30 cellular contexts compared by ENCODE assay signal in genomic region chr11:3685923-3686322, GRCh38. TPM values are rescaled to one million over a fixed set of nuclear protein-coding genes. Genes with fewer than 3 reads are reported as not detected.
A peak's percentile ranks its signal among the peaks of the same experiment; 100 is the strongest.
DNase-seq lines count a peak whose midpoint lies in the region; ATAC-seq and TF ChIP-seq lines count a peak whose summit lies in the region.
"Had no signal": no experiment of that assay in that cellular context is flagged by ENCODE, and none has a peak within 500 bp of the region (broad histone marks: within the 10 kb centered on the region; RNA-seq: fewer than 3 reads in every experiment).

No MANE protein-coding gene starts in this region.

- peaks cover 55% of the 10 kb centered on the region for H3K36me3 Mint-ChIP-seq in activated CD4-positive, alpha-beta memory T cell treated with anti-CD3 and anti-CD28 coated beads for 36 hours
- peaks cover 65% of the 10 kb centered on the region for H3K36me3 Mint-ChIP-seq in activated CD4-positive, alpha-beta memory T cell treated with anti-CD3 and anti-CD28 coated beads, Interleukin-2, amount 10 ng/mL, durations not matched to agents 7 days and 5 days (ENCODE audit: low read depth)

- ATAC-seq in Panc1 (0 out of 2 replicates have a peak, but pooled peaks have one; percentile 27), left cardiac atrium (peak; percentile 66 to 68), gastrocnemius medialis (peak; percentile 87 to 90)
- ATAC-seq: activated CD8-positive, alpha-beta memory T cell treated with anti-CD3 and anti-CD28 coated beads, Interleukin-2, amount 10 ng/mL, durations not matched to agents 7 days and 5 days; CD8-positive, alpha-beta T cell; pancreas had no signal

- H3K27me3 ChIP-seq in Panc1 (ENCODE audit: control insufficient read depth, insufficient read depth, low read length) (no peaks in the 10 kb centered on the region), gastrocnemius medialis (no peaks in the 10 kb centered on the region), Peyer's patch (no peaks in the 10 kb centered on the region)
- H3K27me3 ChIP-seq: pancreas, tibial artery had no signal

- no peak for TF ChIP-seq POLR2A in gastrocnemius medialis (IDR thresholded peaks at IDR 0.05)
- no peak for TF ChIP-seq POLR2A in Peyer's patch (IDR thresholded peaks at IDR 0.05)

- H3K27me3 Mint-ChIP-seq in activated CD4-positive, alpha-beta memory T cell treated with anti-CD3 and anti-CD28 coated beads for 36 hours = no peaks in the 10 kb centered on the region
- no peaks in the 10 kb centered on the region for H3K27me3 Mint-ChIP-seq in activated CD4-positive, alpha-beta memory T cell treated with anti-CD3 and anti-CD28 coated beads, Interleukin-2, amount 10 ng/mL, durations not matched to agents 7 days and 5 days
- H3K27me3 Mint-ChIP-seq: activated CD8-positive, alpha-beta memory T cell treated with anti-CD3 and anti-CD28 coated beads, Interleukin-2, amount 10 ng/mL, durations not matched to agents 7 days and 5 days; dendritic cell treated with granulocyte-macrophage colony-stimulating factor and Interleukin-4, amounts not matched to agents 40 ng/mL and 50 ng/mL, for 4 days had no signal

- H3K36me3 ChIP-seq in Panc1 (ENCODE audit: control insufficient read depth, insufficient read depth, low read length) = peaks cover 60% of the 10 kb centered on the region
- H3K36me3 ChIP-seq in gastrocnemius medialis = peaks cover 6 to 75% of the 10 kb centered on the region in 2 donors
- H3K36me3 ChIP-seq in Peyer's patch = peaks cover 0 to 96% (median 0%) of the 10 kb centered on the region in 3 donors

- CTCF ChIA-PET in activated CD4-positive, alpha-beta memory T cell treated with anti-CD3 and anti-CD28 coated beads for 36 hours (lab: Charles Lee) = interaction anchor here (0.7 kb wide), 1 partner anchor 9 kb away, joined by 3 read pairs; no protein-coding TSS in a partner anchor
- CTCF ChIA-PET in activated CD4-positive, alpha-beta memory T cell treated with anti-CD3 and anti-CD28 coated beads, Interleukin-2, amount 10 ng/mL, durations not matched to agents 7 days and 5 days (lab: Charles Lee) = no interaction called here
- CTCF ChIA-PET in Panc1 (lab: Charles Lee) = no interaction called here

- H3K4me1 Mint-ChIP-seq in activated CD4-positive, alpha-beta memory T cell treated with anti-CD3 and anti-CD28 coated beads for 36 hours (ENCODE audit: low read depth) = peaks cover 7% of the 10 kb centered on the region
- H3K4me1 Mint-ChIP-seq in activated CD4-positive, alpha-beta memory T cell treated with anti-CD3 and anti-CD28 coated beads, Interleukin-2, amount 10 ng/mL, durations not matched to agents 7 days and 5 days = peaks cover 6% of the 10 kb centered on the region

- POLR2A ChIA-PET in activated CD4-positive, alpha-beta memory T cell treated with anti-CD3 and anti-CD28 coated beads for 36 hours (lab: Charles Lee) = no interaction called here
- POLR2A ChIA-PET in activated CD4-positive, alpha-beta memory T cell treated with anti-CD3 and anti-CD28 coated beads, Interleukin-2, amount 10 ng/mL, durations not matched to agents 7 days and 5 days (lab: Charles Lee) = no interaction called here
- POLR2A ChIA-PET in Panc1 (lab: Charles Lee) = no interaction called here

- H3K27ac Mint-ChIP-seq in activated CD4-positive, alpha-beta memory T cell treated with anti-CD3 and anti-CD28 coated beads for 36 hours = peak overlapping the region; percentile 6
- no peak overlapping the region for H3K27ac Mint-ChIP-seq in activated CD4-positive, alpha-beta memory T cell treated with anti-CD3 and anti-CD28 coated beads, Interleukin-2, amount 10 ng/mL, durations not matched to agents 7 days and 5 days
- H3K27ac Mint-ChIP-seq: activated CD8-positive, alpha-beta memory T cell treated with anti-CD3 and anti-CD28 coated beads, Interleukin-2, amount 10 ng/mL, durations not matched to agents 7 days and 5 days; activated naive CD4-positive, alpha-beta T cell treated with anti-CD3 and anti-CD28 coated beads for 36 hours; activated T-cell treated with anti-CD3 and anti-CD28 coated beads, Interleukin-2, amount 50 U/mL, for 72 hours; CD8-positive, alpha-beta T cell; dendritic cell treated with granulocyte-macrophage colony-stimulating factor and Interleukin-4, amounts not matched to agents 40 ng/mL and 50 ng/mL, for 4 days; HFFc6; T-helper 1 cell treated with Interleukin-12 subunit alpha and Interleukin-12 subunit beta and Interleukin-4 antibody, amounts not matched to agents 30 μg/mL and 1 μg/mL, for 36 hours had no signal

- H3K4me1 ChIP-seq in Panc1 (ENCODE audit: control insufficient read depth, insufficient read depth, low read length) (no peaks in the 10 kb centered on the region), gastrocnemius medialis (peaks cover 19 to 24% of the 10 kb centered on the region in 2 donors), Peyer's patch (no peaks in the 10 kb centered on the region)
- H3K4me1 ChIP-seq: tibial artery had no signal

- H3K27ac ChIP-seq in Panc1 (ENCODE audit: low read length) (no peak overlapping the region), gastrocnemius medialis (peak overlapping the region; percentile 70 to 85 (median 70)), Peyer's patch (no peak overlapping the region)
- H3K27ac ChIP-seq: pancreas, tibial artery had no signal

- TF ChIP-seq CTCF in Panc1 (IDR thresholded peaks at IDR 0.05) (no peak), gastrocnemius medialis (IDR thresholded peaks at IDR 0.05 in 4 of 5, conservative IDR thresholded peaks at IDR 0.05 in 1 of 5) (no peak), Peyer's patch (IDR thresholded peaks at IDR 0.05) (no peak)

- BruUV-seq in Panc1 (replicated peaks; lab: Mats Ljungman, UMichigan) = no TSS peak

- H3K9me3 ChIP-seq in Panc1 (ENCODE audit: control insufficient read depth, insufficient read depth, low read depth, low read length) = no peaks in the 10 kb centered on the region
- H3K9me3 ChIP-seq in gastrocnemius medialis = no peaks in the 10 kb centered on the region
- H3K9me3 ChIP-seq in Peyer's patch = no peaks in the 10 kb centered on the region
- H3K9me3 ChIP-seq: pancreas, SK-N-SH, tibial artery had no signal

- DNase-seq in activated CD4-positive, alpha-beta memory T cell treated with anti-CD3 and anti-CD28 coated beads for 36 hours = no peak
- DNase-seq in activated CD4-positive, alpha-beta memory T cell treated with anti-CD3 and anti-CD28 coated beads, Interleukin-2, amount 10 ng/mL, durations not matched to agents 7 days and 5 days = no peak
- DNase-seq in Panc1 (ENCODE audit: low read depth, low spot score) (no peak), left cardiac atrium (no peak), gastrocnemius medialis (peak; percentile 65), nucleus accumbens (lab: John Stamatoyannopoulos, UW) (no peak), Peyer's patch (no peak), NCI-H2081 treated with DMSO at 0.1 percent for 48 hours (lab: John Stamatoyannopoulos, UW) (no peak)
- DNase-seq: activated CD4-positive, alpha-beta T cell treated with anti-CD3 and anti-CD28 coated beads, Interleukin-2, amount 50 U/mL, for 1 hour; activated CD4-positive, CD25-positive, alpha-beta regulatory T cell; activated CD8-positive, alpha-beta memory T cell treated with anti-CD3 and anti-CD28 coated beads, Interleukin-2, amount 10 ng/mL, durations not matched to agents 7 days and 5 days; activated naive CD4-positive, alpha-beta T cell treated with anti-CD3 and anti-CD28 coated beads for 36 hours; activated T-cell treated with anti-CD3 and anti-CD28 coated beads, Interleukin-2, amount 50 U/mL, for 72 hours; CD8-positive, alpha-beta T cell; HFFc6; NCI-H1105 treated with DMSO at 0.1 percent for 48 hours; NCI-H1930; NCI-H774; pancreas; SK-N-SH; stimulated activated CD4-positive, alpha-beta T cell treated with anti-CD3 and anti-CD28 coated beads, Interleukin-2, amount 100 ng/mL, for 24 hours; tibial artery had no signal

- H3K9me3 Mint-ChIP-seq in activated CD4-positive, alpha-beta memory T cell treated with anti-CD3 and anti-CD28 coated beads for 36 hours = no peaks in the 10 kb centered on the region
- H3K9me3 Mint-ChIP-seq in activated CD4-positive, alpha-beta memory T cell treated with anti-CD3 and anti-CD28 coated beads, Interleukin-2, amount 10 ng/mL, durations not matched to agents 7 days and 5 days = no peaks in the 10 kb centered on the region
- H3K9me3 Mint-ChIP-seq: activated naive CD4-positive, alpha-beta T cell treated with anti-CD3 and anti-CD28 coated beads for 36 hours; activated T-cell treated with anti-CD3 and anti-CD28 coated beads, Interleukin-2, amount 50 U/mL, for 72 hours; CD8-positive, alpha-beta T cell; dendritic cell treated with granulocyte-macrophage colony-stimulating factor and Interleukin-4, amounts not matched to agents 40 ng/mL and 50 ng/mL, for 4 days; HFFc6; T-helper 1 cell treated with Interleukin-12 subunit alpha and Interleukin-12 subunit beta and Interleukin-4 antibody, amounts not matched to agents 30 μg/mL and 1 μg/mL, for 36 hours had no signal

- in situ Hi-C loops in Panc1 (cut with HindIII; ENCODE audit: low pct_unique_long_range_greater_than_20kb, low sequenced_read_pairs) = loop anchor here (10.0 kb wide), 1 partner anchor 419 kb away; no protein-coding TSS in a partner anchor
- in situ Hi-C loops in gastrocnemius medialis (cut with MboI; ENCODE audit: low sequenced_read_pairs in 4 of 4) = no loop called here

- intact Hi-C loops in activated CD4-positive, alpha-beta memory T cell treated with anti-CD3 and anti-CD28 coated beads for 36 hours (cut with micrococcal nuclease) = no loop called here
- intact Hi-C loops in Panc1 (cut with micrococcal nuclease; ENCODE audit: unreplicated experiment) (no loop called here), left cardiac atrium (cut with DNase I) (no loop called here), gastrocnemius medialis (cut with DNase I; ENCODE audit: low total_unique reads) (no loop called here)

- H3K4me3 Mint-ChIP-seq in activated CD4-positive, alpha-beta memory T cell treated with anti-CD3 and anti-CD28 coated beads for 36 hours = no peak overlapping the region
- no peak overlapping the region for H3K4me3 Mint-ChIP-seq in activated CD4-positive, alpha-beta memory T cell treated with anti-CD3 and anti-CD28 coated beads, Interleukin-2, amount 10 ng/mL, durations not matched to agents 7 days and 5 days
- H3K4me3 Mint-ChIP-seq: activated CD8-positive, alpha-beta memory T cell treated with anti-CD3 and anti-CD28 coated beads, Interleukin-2, amount 10 ng/mL, durations not matched to agents 7 days and 5 days; activated naive CD4-positive, alpha-beta T cell treated with anti-CD3 and anti-CD28 coated beads for 36 hours; activated T-cell treated with anti-CD3 and anti-CD28 coated beads, Interleukin-2, amount 50 U/mL, for 72 hours; CD8-positive, alpha-beta T cell; dendritic cell treated with granulocyte-macrophage colony-stimulating factor and Interleukin-4, amounts not matched to agents 40 ng/mL and 50 ng/mL, for 4 days; HFFc6; T-helper 1 cell treated with Interleukin-12 subunit alpha and Interleukin-12 subunit beta and Interleukin-4 antibody, amounts not matched to agents 30 μg/mL and 1 μg/mL, for 36 hours had no signal

- H3K4me3 ChIP-seq in Panc1 (ENCODE audit: low read depth in 2 of 2, low read length in 2 of 2) (no peak overlapping the region), gastrocnemius medialis (no peak overlapping the region), Peyer's patch (no peak overlapping the region)
- H3K4me3 ChIP-seq: pancreas, tibial artery had no signal

RNA-seq across cellular contexts. Expression of gene CHRNA10, which starts 14.7 kb away (rescaled TPM):
- total RNA-seq in activated CD4-positive, alpha-beta memory T cell treated with anti-CD3 and anti-CD28 coated beads for 36 hours = 1 to 10 TPM in 1 of 2 experiments, under 1 TPM in 1; 0.57 to 1.0 TPM
- 1 to 10 TPM; 1.5 to 1.6 TPM for total RNA-seq in activated CD4-positive, alpha-beta memory T cell treated with anti-CD3 and anti-CD28 coated beads, Interleukin-2, amount 10 ng/mL, durations not matched to agents 7 days and 5 days
- total RNA-seq in Panc1 (2021; ENCODE audit: unreplicated experiment) (6.8 TPM), left cardiac atrium (under 1 TPM; 0.27 to 0.58 TPM), gastrocnemius medialis (1 to 10 TPM in 1 of 4 donors, under 1 TPM in 1, not detected in 2; 0.24 to 3.3 TPM), Peyer's patch (1 to 10 TPM; 1.9 to 5.4 (median 3.5) TPM)
- 5.3 TPM for polyA plus RNA-seq in Panc1 (2012; ENCODE audit: insufficient read length)

RNA-seq across cellular contexts. Expression of gene ART1, which starts 41.0 kb away (rescaled TPM):
- not detected for total RNA-seq in activated CD4-positive, alpha-beta memory T cell treated with anti-CD3 and anti-CD28 coated beads for 36 hours
- not detected for total RNA-seq in activated CD4-positive, alpha-beta memory T cell treated with anti-CD3 and anti-CD28 coated beads, Interleukin-2, amount 10 ng/mL, durations not matched to agents 7 days and 5 days
- not detected for total RNA-seq in Panc1 (2021; ENCODE audit: unreplicated experiment)
- polyA plus RNA-seq in Panc1 (2012; ENCODE audit: insufficient read length) = 0.17 TPM
- total RNA-seq in left cardiac atrium = not detected
- 10 to 100 TPM; 23.2 to 94.9 (median 41.7) TPM for total RNA-seq in gastrocnemius medialis
- total RNA-seq in Peyer's patch = not detected
- total RNA-seq: A673; activated CD8-positive, alpha-beta memory T cell treated with anti-CD3 and anti-CD28 coated beads, Interleukin-2, amount 10 ng/mL, durations not matched to agents 7 days and 5 days; activated naive CD4-positive, alpha-beta T cell treated with anti-CD3 and anti-CD28 coated beads for 36 hours; activated T-cell treated with anti-CD3 and anti-CD28 coated beads, Interleukin-2, amount 50 U/mL, for 72 hours; CD8-positive, alpha-beta T cell; H1; HFFc6; pancreas had no signal
- polyA plus RNA-seq: adipose tissue, esophagus, H1, keratinocyte, neural cell, pancreas, SK-N-SH had no signal

RNA-seq across cellular contexts. Expression of gene ART5, which starts 44.1 kb away (rescaled TPM):
- not detected for total RNA-seq in activated CD4-positive, alpha-beta memory T cell treated with anti-CD3 and anti-CD28 coated beads for 36 hours
- total RNA-seq in activated CD4-positive, alpha-beta memory T cell treated with anti-CD3 and anti-CD28 coated beads, Interleukin-2, amount 10 ng/mL, durations not matched to agents 7 days and 5 days = not detected
- total RNA-seq in Panc1 (2021; ENCODE audit: unreplicated experiment) = 12.8 TPM
- 46.5 TPM for polyA plus RNA-seq in Panc1 (2012; ENCODE audit: insufficient read length)
- total RNA-seq in left cardiac atrium = 1 to 10 TPM in 1 of 2 donors, under 1 TPM in 1; 0.21 to 1.4 TPM
- total RNA-seq in gastrocnemius medialis = 1 to 10 TPM; 1.1 to 8.5 (median 2.2) TPM
- not detected for total RNA-seq in Peyer's patch
- total RNA-seq: A673; activated CD8-positive, alpha-beta memory T cell treated with anti-CD3 and anti-CD28 coated beads, Interleukin-2, amount 10 ng/mL, durations not matched to agents 7 days and 5 days; activated naive CD4-positive, alpha-beta T cell treated with anti-CD3 and anti-CD28 coated beads for 36 hours; activated T-cell treated with anti-CD3 and anti-CD28 coated beads, Interleukin-2, amount 50 U/mL, for 72 hours; CD8-positive, alpha-beta T cell; HFFc6 had no signal
- polyA plus RNA-seq: esophagus, keratinocyte, neural cell had no signal

Comparison
In these comparisons a context has a peak if more than half of its experiments do, and no peak if none do; other contexts are left out.
1. DNase-seq: peak in gastrocnemius medialis (2 of 2); none in activated CD4-positive, alpha-beta memory T cell treated with anti-CD3 and anti-CD28 coated beads for 36 hours (single experiment), activated CD4-positive, alpha-beta memory T cell treated with anti-CD3 and anti-CD28 coated beads, Interleukin-2, amount 10 ng/mL, durations not matched to agents 7 days and 5 days (single experiment), Panc1 (single experiment), left cardiac atrium (single experiment), nucleus accumbens (0 of 56), Peyer's patch (0 of 3) and NCI-H2081 treated with DMSO at 0.1 percent for 48 hours (single experiment).
2. ATAC-seq: peak in every context shown above with its lines; median percentile 88 in gastrocnemius medialis; 67 in left cardiac atrium; 27 in Panc1.
3. H3K27ac ChIP-seq: peak in gastrocnemius medialis (4 of 4); none in Panc1 (single experiment) and Peyer's patch (0 of 4).
4. RNA of gene ART1, which starts 41.0 kb away (total RNA-seq): 23.2 to 94.9 TPM in gastrocnemius medialis; not detected in left cardiac atrium, not detected in Panc1 (single experiment), not detected in activated CD4-positive, alpha-beta memory T cell treated with anti-CD3 and anti-CD28 coated beads for 36 hours, not detected in activated CD4-positive, alpha-beta memory T cell treated with anti-CD3 and anti-CD28 coated beads, Interleukin-2, amount 10 ng/mL, durations not matched to agents 7 days and 5 days and not detected in Peyer's patch; every median in the first group is over 10 times any median in the second.